In the genomic region with DNA sequence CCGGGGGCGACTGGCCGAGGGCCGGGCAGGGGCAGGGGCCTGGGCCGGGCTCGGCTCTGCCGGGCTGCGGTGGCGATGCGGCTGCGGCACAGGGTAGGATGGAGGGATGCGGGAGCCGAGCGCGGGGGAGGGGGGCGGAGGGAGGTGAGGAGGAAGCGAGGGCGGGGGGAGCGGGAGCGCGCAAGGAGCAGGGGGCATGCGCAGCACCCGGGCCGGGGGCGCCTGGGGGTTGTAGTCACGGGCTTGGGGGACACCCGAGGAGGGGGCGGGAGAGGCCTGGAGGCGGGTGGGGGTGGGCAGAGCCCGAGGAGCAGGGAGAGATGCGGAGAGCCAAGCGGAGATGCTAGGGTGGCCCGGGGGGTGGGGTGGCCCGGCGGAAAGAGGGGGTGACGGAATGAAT, we compare ENCODE assay signal across 8 cellular contexts. TPM values are rescaled to one million over a fixed set of nuclear protein-coding genes. Genes with fewer than 3 reads are reported as not detected.
DNase-seq lines count a peak whose midpoint lies in the region; ATAC-seq and TF ChIP-seq lines count a peak whose summit lies in the region.

Gene STX1B (minus strand): TSS at position 100 of the 400 bp plus-strand sequence. CDS start 242 bp downstream, outside the sequence.

- peaks cover 2% of the 10 kb centered on the region for H3K27me3 ChIP-seq in CD4-positive, alpha-beta T cell (ENCODE audit: control insufficient read depth, insufficient read depth, low read length)
- no peaks in the 10 kb centered on the region for H3K27me3 ChIP-seq in thoracic aorta (replicated peaks; ENCODE audit: insufficient read depth)
- H3K27me3 ChIP-seq in tibial artery: peaks cover 3 to 75% of the 10 kb centered on the region in 2 donors

- peak within 1 kb of the TSS; percentile 87 for H3K4me3 Mint-ChIP-seq in CD4-positive, alpha-beta T cell
- peak within 1 kb of the TSS; percentile 56 for H3K4me3 Mint-ChIP-seq in activated naive CD8-positive, alpha-beta T cell treated with anti-CD3 and anti-CD28 coated beads, Interleukin-2, amount 50 U/mL, for 24 hours
- peak within 1 kb of the TSS; percentile 66 for H3K4me3 Mint-ChIP-seq in mesothelial cell of epicardium

- H3K36me3 Mint-ChIP-seq in CD4-positive, alpha-beta T cell (ENCODE audit: low read depth): no peaks in the 10 kb centered on the region
- no peaks in the 10 kb centered on the region for H3K36me3 Mint-ChIP-seq in activated naive CD8-positive, alpha-beta T cell treated with anti-CD3 and anti-CD28 coated beads, Interleukin-2, amount 50 U/mL, for 24 hours (ENCODE audit: low read depth)
- no peaks in the 10 kb centered on the region for H3K36me3 Mint-ChIP-seq in mesothelial cell of epicardium

- H3K4me1 ChIP-seq in thoracic aorta (ENCODE audit: control insufficient read depth in 1 of 2, low read depth in 2 of 2): no peaks in the 10 kb centered on the region
- peaks cover 0 to 8% (median 3%) of the 10 kb centered on the region in 4 donors for H3K4me1 ChIP-seq in tibial artery

- POLR2A ChIA-PET in CD4-positive, alpha-beta T cell (lab: Charles Lee): no interaction called here

- intact Hi-C loops in CD4-positive, alpha-beta T cell (cut with DNase I, micrococcal nuclease): no loop called here
- intact Hi-C loops in tibial artery (cut with DNase I; ENCODE audit: low total_unique reads): no loop called here

- H3K9me3 ChIP-seq in CD4-positive, alpha-beta T cell (ENCODE audit: control insufficient read depth, low read length): no peaks in the 10 kb centered on the region
- H3K9me3 ChIP-seq in SK-N-MC (ENCODE audit: low read depth, low read length) (no peaks in the 10 kb centered on the region), thoracic aorta (no peaks in the 10 kb centered on the region), tibial artery (no peaks in the 10 kb centered on the region)

- H3K36me3 ChIP-seq in SK-N-MC (ENCODE audit: insufficient read depth, low read length) (no peaks in the 10 kb centered on the region), thoracic aorta (no peaks in the 10 kb centered on the region), tibial artery (no peaks in the 10 kb centered on the region)

- H3K4me1 Mint-ChIP-seq in CD4-positive, alpha-beta T cell (ENCODE audit: low read depth): peaks cover 23% of the 10 kb centered on the region
- H3K4me1 Mint-ChIP-seq in activated naive CD8-positive, alpha-beta T cell treated with anti-CD3 and anti-CD28 coated beads, Interleukin-2, amount 50 U/mL, for 24 hours: peaks cover 12% of the 10 kb centered on the region
- H3K4me1 Mint-ChIP-seq in mesothelial cell of epicardium: peaks cover 6% of the 10 kb centered on the region

- peak; percentile 36 to 67 (median 60) for DNase-seq in CD4-positive, alpha-beta T cell
- DNase-seq in SK-N-MC (ENCODE audit: low read depth, low spot score) (no peak), mesothelial cell of epicardium (ENCODE audit: low spot score in 2 of 2, unreplicated experiment in 2 of 2) (peak in 1 of 2 experiments; percentile 42), thoracic aorta (ENCODE audit: low spot score) (no peak), tibial artery (no peak)
- peak; percentile 56 for DNase-seq in activated naive CD8-positive, alpha-beta T cell treated with anti-CD3 and anti-CD28 coated beads, Interleukin-2, amount 50 U/mL, for 24 hours

- no peak for TF ChIP-seq CTCF in CD4-positive, alpha-beta T cell (IDR thresholded peaks at IDR 0.05)
- TF ChIP-seq CTCF in mesothelial cell of epicardium (IDR thresholded peaks at IDR 0.05; ENCODE audit: unreplicated experiment) (no peak), thoracic aorta (IDR thresholded peaks at IDR 0.05) (no peak), tibial artery (IDR thresholded peaks at IDR 0.05) (no peak)

- H3K9ac ChIP-seq in SK-N-MC (ENCODE audit: insufficient read length): no peak within 1 kb of the TSS

- H3K27ac ChIP-seq in CD4-positive, alpha-beta T cell (ENCODE audit: low read depth, low read length): no peak within 1 kb of the TSS
- H3K27ac ChIP-seq in SK-N-MC (no peak within 1 kb of the TSS), thoracic aorta (no peak within 1 kb of the TSS), tibial artery (no peak within 1 kb of the TSS)

- peak within 1 kb of the TSS; percentile 20 for H3K27ac Mint-ChIP-seq in CD4-positive, alpha-beta T cell
- H3K27ac Mint-ChIP-seq in activated naive CD8-positive, alpha-beta T cell treated with anti-CD3 and anti-CD28 coated beads, Interleukin-2, amount 50 U/mL, for 24 hours: no peak within 1 kb of the TSS
- H3K27ac Mint-ChIP-seq in mesothelial cell of epicardium: no peak within 1 kb of the TSS

- peaks cover 31% of the 10 kb centered on the region for H3K27me3 Mint-ChIP-seq in CD4-positive, alpha-beta T cell
- H3K27me3 Mint-ChIP-seq in activated naive CD8-positive, alpha-beta T cell treated with anti-CD3 and anti-CD28 coated beads, Interleukin-2, amount 50 U/mL, for 24 hours: peaks cover 25% of the 10 kb centered on the region
- H3K27me3 Mint-ChIP-seq in mesothelial cell of epicardium (ENCODE audit: low read depth): peaks cover 84% of the 10 kb centered on the region

- ATAC-seq in CD4-positive, alpha-beta T cell (ENCODE audit: poor library complexity): peak; percentile 82
- ATAC-seq in activated naive CD8-positive, alpha-beta T cell treated with anti-CD3 and anti-CD28 coated beads, Interleukin-2, amount 50 U/mL, for 24 hours: peak; percentile 12
- ATAC-seq in thoracic aorta (ENCODE audit: insufficient number of reproducible peaks, low FRiP score, low read depth) (no peak), GM19324 (IDR thresholded peaks at IDR 0.05; ENCODE audit: low FRiP score, unreplicated experiment) (no peak), HG02970 (IDR thresholded peaks at IDR 0.05; ENCODE audit: low FRiP score, unreplicated experiment) (no peak)

- H3K9me3 Mint-ChIP-seq in CD4-positive, alpha-beta T cell: no peaks in the 10 kb centered on the region
- no peaks in the 10 kb centered on the region for H3K9me3 Mint-ChIP-seq in activated naive CD8-positive, alpha-beta T cell treated with anti-CD3 and anti-CD28 coated beads, Interleukin-2, amount 50 U/mL, for 24 hours
- H3K9me3 Mint-ChIP-seq in mesothelial cell of epicardium: no peaks in the 10 kb centered on the region

- CTCF ChIA-PET in CD4-positive, alpha-beta T cell (lab: Charles Lee): interaction anchor here (0.6 kb wide), 1 partner anchor 20 kb away, joined by 3 read pairs; no protein-coding TSS in a partner anchor

- peak within 1 kb of the TSS; percentile 42; the same call in 1 of the 2 replicates for H3K4me3 ChIP-seq in SK-N-MC
- peak within 1 kb of the TSS; percentile 5 for H3K4me3 ChIP-seq in thoracic aorta
- no peak within 1 kb of the TSS for H3K4me3 ChIP-seq in tibial artery

RNA-seq across cellular contexts. Expression of gene STX1B, which starts in this region (rescaled TPM):
- 1 to 10 TPM; 2.9 to 3.1 TPM for total RNA-seq in CD4-positive, alpha-beta T cell
- total RNA-seq in mesothelial cell of epicardium: 4.9 to 5.9 TPM (median 5.2 TPM) in 3 replicates
- total RNA-seq in thoracic aorta: 1 to 10 TPM in 1 of 2 donors, under 1 TPM in 1; 0.68 to 1.6 TPM

Comparison
In these comparisons a context has a peak if more than half of its experiments do, and no peak if none do; other contexts are left out.
1. ATAC-seq: peak in CD4-positive, alpha-beta T cell (single experiment) and activated naive CD8-positive, alpha-beta T cell treated with anti-CD3 and anti-CD28 coated beads, Interleukin-2, amount 50 U/mL, for 24 hours (single experiment); none in thoracic aorta (single experiment), GM19324 (single experiment) and HG02970 (single experiment).
2. DNase-seq: peak in CD4-positive, alpha-beta T cell (10 of 10) and activated naive CD8-positive, alpha-beta T cell treated with anti-CD3 and anti-CD28 coated beads, Interleukin-2, amount 50 U/mL, for 24 hours (single experiment); none in SK-N-MC (single experiment), thoracic aorta (single experiment) and tibial artery (0 of 2).
3. H3K4me3 ChIP-seq: peak in SK-N-MC (single experiment) and thoracic aorta (single experiment); none in tibial artery (0 of 2).
4. Peak in every context shown above with its lines, with median percentiles within 50 percentile points of each other: H3K4me3 Mint-ChIP-seq.